In the genomic region with DNA sequence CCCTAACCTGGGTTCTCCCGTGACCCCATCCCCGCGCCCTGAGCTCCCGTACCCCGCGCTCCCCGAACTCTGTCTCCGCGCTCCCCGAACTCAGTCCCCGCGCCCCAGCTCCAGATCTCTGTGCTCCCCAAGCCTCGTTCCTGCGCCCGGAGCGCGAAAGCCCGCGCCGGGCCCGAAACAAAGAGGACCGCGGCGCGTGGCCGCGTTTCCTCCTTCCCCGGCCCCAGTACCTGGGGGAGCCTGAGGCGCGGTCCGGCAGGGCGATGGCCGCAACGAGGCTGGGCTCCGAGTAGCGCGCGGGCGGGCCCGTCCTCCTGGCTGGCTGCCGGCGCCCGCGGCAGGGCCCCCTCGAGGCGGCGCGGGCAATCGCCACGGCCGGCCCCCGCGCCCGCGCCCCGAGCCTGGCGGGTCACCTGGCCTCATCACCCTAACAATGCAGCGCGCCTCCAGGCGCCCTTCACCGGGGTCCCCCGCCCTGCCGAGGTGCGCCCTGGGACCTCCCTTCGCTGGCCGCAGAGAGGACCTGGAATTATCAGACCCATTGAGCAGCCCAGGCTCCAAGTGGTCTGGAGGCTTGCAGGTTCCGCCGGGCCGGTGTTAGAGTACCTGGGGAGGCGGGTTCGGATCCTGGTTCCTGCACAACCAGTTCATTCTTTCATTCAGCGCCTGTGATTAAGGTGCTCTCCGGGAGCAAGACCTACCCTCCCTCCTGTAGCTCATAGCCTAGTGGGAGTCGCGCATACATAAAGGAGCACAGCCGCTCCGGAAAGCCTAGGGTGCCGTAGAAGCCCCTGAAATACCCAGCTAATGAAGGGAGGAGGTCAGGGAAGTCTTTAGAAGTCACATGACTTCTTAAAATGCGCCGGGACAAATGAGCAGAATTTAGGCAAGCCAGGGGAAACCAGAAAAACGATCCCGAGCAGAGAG, we compare ENCODE assay signal across 1 cellular context.
TF ChIP-seq lines count a peak whose summit lies in the region.

Gene TNS3 (minus strand): TSS at position 291 of the 927 bp plus-strand sequence. CDS start 142,475 bp downstream, outside the sequence.

TF ChIP-seq in HepG2, 621 proteins besides CTCF, POLR2A, EP300 and RAD21 (continued from another document and continues in another):
- TF ChIP-seq, protein P1, sequence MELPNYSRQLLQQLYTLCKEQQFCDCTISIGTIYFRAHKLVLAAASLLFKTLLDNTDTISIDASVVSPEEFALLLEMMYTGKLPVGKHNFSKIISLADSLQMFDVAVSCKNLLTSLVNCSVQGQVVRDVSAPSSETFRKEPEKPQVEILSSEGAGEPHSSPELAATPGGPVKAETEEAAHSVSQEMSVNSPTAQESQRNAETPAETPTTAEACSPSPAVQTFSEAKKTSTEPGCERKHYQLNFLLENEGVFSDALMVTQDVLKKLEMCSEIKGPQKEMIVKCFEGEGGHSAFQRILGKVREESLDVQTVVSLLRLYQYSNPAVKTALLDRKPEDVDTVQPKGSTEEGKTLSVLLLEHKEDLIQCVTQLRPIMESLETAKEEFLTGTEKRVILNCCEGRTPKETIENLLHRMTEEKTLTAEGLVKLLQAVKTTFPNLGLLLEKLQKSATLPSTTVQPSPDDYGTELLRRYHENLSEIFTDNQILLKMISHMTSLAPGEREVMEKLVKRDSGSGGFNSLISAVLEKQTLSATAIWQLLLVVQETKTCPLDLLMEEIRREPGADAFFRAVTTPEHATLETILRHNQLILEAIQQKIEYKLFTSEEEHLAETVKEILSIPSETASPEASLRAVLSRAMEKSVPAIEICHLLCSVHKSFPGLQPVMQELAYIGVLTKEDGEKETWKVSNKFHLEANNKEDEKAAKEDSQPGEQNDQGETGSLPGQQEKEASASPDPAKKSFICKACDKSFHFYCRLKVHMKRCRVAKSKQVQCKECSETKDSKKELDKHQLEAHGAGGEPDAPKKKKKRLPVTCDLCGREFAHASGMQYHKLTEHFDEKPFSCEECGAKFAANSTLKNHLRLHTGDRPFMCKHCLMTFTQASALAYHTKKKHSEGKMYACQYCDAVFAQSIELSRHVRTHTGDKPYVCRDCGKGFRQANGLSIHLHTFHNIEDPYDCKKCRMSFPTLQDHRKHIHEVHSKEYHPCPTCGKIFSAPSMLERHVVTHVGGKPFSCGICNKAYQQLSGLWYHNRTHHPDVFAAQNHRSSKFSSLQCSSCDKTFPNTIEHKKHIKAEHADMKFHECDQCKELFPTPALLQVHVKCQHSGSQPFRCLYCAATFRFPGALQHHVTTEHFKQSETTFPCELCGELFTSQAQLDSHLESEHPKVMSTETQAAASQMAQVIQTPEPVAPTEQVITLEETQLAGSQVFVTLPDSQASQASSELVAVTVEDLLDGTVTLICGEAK (IDR thresholded peaks at IDR 0.05) = no peak
- TF ChIP-seq, protein P1 (CRISPR knock-in tag; IDR thresholded peaks at IDR 0.05) = no peak
- TF ChIP-seq, protein P2, sequence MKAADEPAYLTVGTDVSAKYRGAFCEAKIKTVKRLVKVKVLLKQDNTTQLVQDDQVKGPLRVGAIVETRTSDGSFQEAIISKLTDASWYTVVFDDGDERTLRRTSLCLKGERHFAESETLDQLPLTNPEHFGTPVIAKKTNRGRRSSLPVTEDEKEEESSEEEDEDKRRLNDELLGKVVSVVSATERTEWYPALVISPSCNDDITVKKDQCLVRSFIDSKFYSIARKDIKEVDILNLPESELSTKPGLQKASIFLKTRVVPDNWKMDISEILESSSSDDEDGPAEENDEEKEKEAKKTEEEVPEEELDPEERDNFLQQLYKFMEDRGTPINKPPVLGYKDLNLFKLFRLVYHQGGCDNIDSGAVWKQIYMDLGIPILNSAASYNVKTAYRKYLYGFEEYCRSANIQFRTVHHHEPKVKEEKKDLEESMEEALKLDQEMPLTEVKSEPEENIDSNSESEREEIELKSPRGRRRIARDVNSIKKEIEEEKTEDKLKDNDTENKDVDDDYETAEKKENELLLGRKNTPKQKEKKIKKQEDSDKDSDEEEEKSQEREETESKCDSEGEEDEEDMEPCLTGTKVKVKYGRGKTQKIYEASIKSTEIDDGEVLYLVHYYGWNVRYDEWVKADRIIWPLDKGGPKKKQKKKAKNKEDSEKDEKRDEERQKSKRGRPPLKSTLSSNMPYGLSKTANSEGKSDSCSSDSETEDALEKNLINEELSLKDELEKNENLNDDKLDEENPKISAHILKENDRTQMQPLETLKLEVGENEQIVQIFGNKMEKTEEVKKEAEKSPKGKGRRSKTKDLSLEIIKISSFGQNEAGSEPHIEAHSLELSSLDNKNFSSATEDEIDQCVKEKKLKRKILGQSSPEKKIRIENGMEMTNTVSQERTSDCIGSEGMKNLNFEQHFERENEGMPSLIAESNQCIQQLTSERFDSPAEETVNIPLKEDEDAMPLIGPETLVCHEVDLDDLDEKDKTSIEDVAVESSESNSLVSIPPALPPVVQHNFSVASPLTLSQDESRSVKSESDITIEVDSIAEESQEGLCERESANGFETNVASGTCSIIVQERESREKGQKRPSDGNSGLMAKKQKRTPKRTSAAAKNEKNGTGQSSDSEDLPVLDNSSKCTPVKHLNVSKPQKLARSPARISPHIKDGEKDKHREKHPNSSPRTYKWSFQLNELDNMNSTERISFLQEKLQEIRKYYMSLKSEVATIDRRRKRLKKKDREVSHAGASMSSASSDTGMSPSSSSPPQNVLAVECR (CRISPR knock-in tag; IDR thresholded peaks at IDR 0.05; ENCODE audit: borderline replicate concordance) = no peak; the same call in 1 of the 2 replicates
- no peak for TF ChIP-seq ZNF33A (CRISPR knock-in tag; IDR thresholded peaks at IDR 0.05; ENCODE audit: borderline replicate concordance)
- TF ChIP-seq ZFP82 (CRISPR knock-in tag; IDR thresholded peaks at IDR 0.05; ENCODE audit: borderline replicate concordance) = 0 out of 2 replicates have a peak, but pooled peaks have one; percentile 35
- no peak for TF ChIP-seq ZNF333 (CRISPR knock-in tag; IDR thresholded peaks at IDR 0.05; ENCODE audit: borderline replicate concordance)
- peak; percentile 84 for TF ChIP-seq YY1 (IDR thresholded peaks at IDR 0.05; ENCODE audit: insufficient read depth, insufficient replicate concordance, low read depth, low read length)
- TF ChIP-seq HOXA3 (CRISPR knock-in tag; IDR thresholded peaks at IDR 0.05) = peak; percentile 33; the same call in 1 of the 2 replicates
- TF ChIP-seq MBD4 (IDR thresholded peaks at IDR 0.05; ENCODE audit: borderline replicate concordance, low read length) = no peak
- TF ChIP-seq HHEX (CRISPR knock-in tag; IDR thresholded peaks at IDR 0.05) = no peak
- TF ChIP-seq, protein P3, sequence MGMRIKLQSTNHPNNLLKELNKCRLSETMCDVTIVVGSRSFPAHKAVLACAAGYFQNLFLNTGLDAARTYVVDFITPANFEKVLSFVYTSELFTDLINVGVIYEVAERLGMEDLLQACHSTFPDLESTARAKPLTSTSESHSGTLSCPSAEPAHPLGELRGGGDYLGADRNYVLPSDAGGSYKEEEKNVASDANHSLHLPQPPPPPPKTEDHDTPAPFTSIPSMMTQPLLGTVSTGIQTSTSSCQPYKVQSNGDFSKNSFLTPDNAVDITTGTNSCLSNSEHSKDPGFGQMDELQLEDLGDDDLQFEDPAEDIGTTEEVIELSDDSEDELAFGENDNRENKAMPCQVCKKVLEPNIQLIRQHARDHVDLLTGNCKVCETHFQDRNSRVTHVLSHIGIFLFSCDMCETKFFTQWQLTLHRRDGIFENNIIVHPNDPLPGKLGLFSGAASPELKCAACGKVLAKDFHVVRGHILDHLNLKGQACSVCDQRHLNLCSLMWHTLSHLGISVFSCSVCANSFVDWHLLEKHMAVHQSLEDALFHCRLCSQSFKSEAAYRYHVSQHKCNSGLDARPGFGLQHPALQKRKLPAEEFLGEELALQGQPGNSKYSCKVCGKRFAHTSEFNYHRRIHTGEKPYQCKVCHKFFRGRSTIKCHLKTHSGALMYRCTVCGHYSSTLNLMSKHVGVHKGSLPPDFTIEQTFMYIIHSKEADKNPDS (CRISPR knock-in tag; IDR thresholded peaks at IDR 0.05) = no peak; the same call in 1 of the 2 replicates
- TF ChIP-seq WIZ (CRISPR knock-in tag; IDR thresholded peaks at IDR 0.05) = no peak
- no peak for TF ChIP-seq TOE1 (CRISPR knock-in tag; IDR thresholded peaks at IDR 0.05)
- no peak for TF ChIP-seq ZBTB43 (CRISPR knock-in tag; conservative IDR thresholded peaks at IDR 0.05)
- TF ChIP-seq ZBTB46 (CRISPR knock-in tag; IDR thresholded peaks at IDR 0.05; ENCODE audit: borderline replicate concordance) = no peak
- TF ChIP-seq RORA (CRISPR knock-in tag; IDR thresholded peaks at IDR 0.05) = no peak
- TF ChIP-seq CHD4 (IDR thresholded peaks at IDR 0.05; ENCODE audit: borderline replicate concordance, low read length) = no peak; the same call in 1 of the 2 replicates
- no peak for TF ChIP-seq CSRNP2 (CRISPR knock-in tag; conservative IDR thresholded peaks at IDR 0.05; ENCODE audit: low read depth)
- no peak for TF ChIP-seq ZMYM2 (CRISPR knock-in tag; IDR thresholded peaks at IDR 0.05)
- TF ChIP-seq ZNF207 (IDR thresholded peaks at IDR 0.05; ENCODE audit: borderline replicate concordance) = no peak
- no peak for TF ChIP-seq MXD4 (CRISPR knock-in tag; IDR thresholded peaks at IDR 0.05)
- TF ChIP-seq HDAC6 (IDR thresholded peaks at IDR 0.05; ENCODE audit: low read depth, low read length) = no peak
- no peak for TF ChIP-seq ZNF354B (CRISPR knock-in tag; IDR thresholded peaks at IDR 0.05)
- TF ChIP-seq, protein P4, sequence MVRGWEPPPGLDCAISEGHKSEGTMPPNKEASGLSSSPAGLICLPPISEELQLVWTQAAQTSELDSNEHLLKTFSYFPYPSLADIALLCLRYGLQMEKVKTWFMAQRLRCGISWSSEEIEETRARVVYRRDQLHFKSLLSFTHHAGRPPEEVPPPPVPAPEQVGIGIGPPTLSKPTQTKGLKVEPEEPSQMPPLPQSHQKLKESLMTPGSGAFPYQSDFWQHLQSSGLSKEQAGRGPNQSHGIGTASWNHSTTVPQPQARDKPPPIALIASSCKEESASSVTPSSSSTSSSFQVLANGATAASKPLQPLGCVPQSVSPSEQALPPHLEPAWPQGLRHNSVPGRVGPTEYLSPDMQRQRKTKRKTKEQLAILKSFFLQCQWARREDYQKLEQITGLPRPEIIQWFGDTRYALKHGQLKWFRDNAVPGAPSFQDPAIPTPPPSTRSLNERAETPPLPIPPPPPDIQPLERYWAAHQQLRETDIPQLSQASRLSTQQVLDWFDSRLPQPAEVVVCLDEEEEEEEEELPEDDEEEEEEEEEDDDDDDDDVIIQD (CRISPR knock-in tag; IDR thresholded peaks at IDR 0.05; ENCODE audit: low read depth) = no peak
- no peak for TF ChIP-seq ZKSCAN1 (IDR thresholded peaks at IDR 0.05; ENCODE audit: low read length)
- no peak for TF ChIP-seq IKZF4 (CRISPR knock-in tag; IDR thresholded peaks at IDR 0.05; ENCODE audit: borderline replicate concordance, low read depth, not compliant biosample characterization)
